In the genomic region with DNA sequence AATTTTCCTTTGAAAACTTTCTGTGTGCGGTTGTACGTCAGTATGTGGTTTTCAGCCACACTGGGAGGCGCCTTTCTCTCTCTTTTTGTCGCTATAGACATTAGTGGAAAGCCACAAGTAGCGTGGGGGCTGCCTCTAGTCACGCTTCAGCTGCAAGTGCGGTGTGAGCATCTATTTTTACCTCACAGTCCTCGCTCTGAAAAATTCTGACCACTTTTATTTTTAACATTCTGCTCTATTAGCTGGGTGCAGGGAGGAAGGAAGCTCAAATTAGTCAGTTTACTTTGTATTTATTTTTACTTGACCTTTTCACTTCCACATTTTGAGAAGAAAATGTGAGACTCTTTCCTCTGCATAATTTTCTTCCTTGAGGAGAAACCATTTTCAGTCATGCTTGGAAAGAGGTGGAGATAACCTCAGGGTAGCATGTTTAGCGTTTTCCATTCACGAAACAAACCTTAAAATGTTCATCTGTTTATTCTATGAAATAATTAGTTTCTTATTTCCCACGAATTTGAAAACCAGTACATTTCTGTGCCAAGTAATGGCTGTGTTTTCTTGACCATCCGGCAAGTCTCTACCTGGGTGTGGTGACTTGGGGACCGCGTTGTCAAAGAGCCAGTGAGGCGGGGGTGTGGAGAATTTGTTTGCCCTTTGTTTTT, we compare ENCODE assay signal across 8 cellular contexts. TPM values are rescaled to one million over a fixed set of nuclear protein-coding genes. Genes with fewer than 3 reads are reported as not detected.
DNase-seq lines count a peak whose midpoint lies in the region; ATAC-seq, FAIRE-seq and TF ChIP-seq lines count a peak whose summit lies in the region.

No MANE protein-coding gene starts in this region.

- no peaks in the 10 kb centered on the region for H4K20me1 ChIP-seq in GM12878 (ENCODE audit: control insufficient read depth, insufficient read depth)

- no peaks in the 10 kb centered on the region for H3K36me3 ChIP-seq in GM12878 (ENCODE audit: control insufficient read depth in 2 of 2, insufficient read depth in 2 of 2, low read length in 1 of 2)

- peak; percentile 82 to 98; a peak in 3 of 4 replicates for TF ChIP-seq EP300 in GM12878 (IDR thresholded peaks at IDR 0.05; ENCODE audit: borderline replicate concordance in 1 of 2, control insufficient read depth in 1 of 2, low read depth in 2 of 2, low read length in 2 of 2)

- RAD21 ChIA-PET in GM12878 (lab: Charles Lee; ENCODE audit: unreplicated experiment), result interaction anchor here (0.6 to 4.1 kb wide), 11 partner anchors 12 to 235 kb away, joined by 3 to 98 read pairs (median 5); no protein-coding TSS in a partner anchor

- SMC1A ChIA-PET in GM12878 (lab: Charles Lee; ENCODE audit: uncharacterized antibody, unreplicated experiment), result interaction anchor here (0.9 to 18.3 kb wide), 9 partner anchors 12 to 183 kb away, joined by 3 to 560 read pairs (median 4); no protein-coding TSS in a partner anchor

- peaks cover 42% of the 10 kb centered on the region for H3K4me1 ChIP-seq in GM12878 (ENCODE audit: control insufficient read depth, insufficient read depth, low read length)

- BruUV-seq in GM12878 (replicated peaks; lab: Mats Ljungman, UMichigan), result no TSS peak

- POLR2A ChIA-PET in GM12878 (lab: Charles Lee), result interaction anchor here (1.9 kb wide), 2 partner anchors 12 to 15 kb away, joined by 10 to 11 read pairs; no protein-coding TSS in a partner anchor

- no peak overlapping the region for H2AFZ ChIP-seq in GM12878 (ENCODE audit: control insufficient read depth, low read depth, low read length)

- DNase-seq in NOMO-1 treated with DMSO at 0.1 percent for 48 hours (lab: John Stamatoyannopoulos, UW; ENCODE audit: unreplicated experiment), result peak; percentile 95
- DNase-seq in GM12878 (ENCODE audit: low read depth, low spot score), result peak; percentile 94
- DNase-seq in stimulated activated CD4-positive, alpha-beta T cell treated with anti-CD3 and anti-CD28 coated beads, Interleukin-12 subunit alpha, Interleukin-12 subunit beta, amount 100 ng/mL, for 48 hours (ENCODE audit: low read depth in 2 of 3, low spot score in 1 of 3), result peak in 2 of 3 donors; percentile 28 to 32
- no peak for DNase-seq in DMS53 (lab: John Stamatoyannopoulos, UW)
- DNase-seq in NCI-H526 (lab: John Stamatoyannopoulos, UW), result no peak
- DNase-seq in activated gamma-delta T cell (lab: John Stamatoyannopoulos, UW), result no peak

- peak overlapping the region; percentile 74 for H3K27ac ChIP-seq in GM12878 (ENCODE audit: control insufficient read depth, insufficient read depth)

- H3K9me3 ChIP-seq in GM12878 (replicated peaks; ENCODE audit: control insufficient read depth, insufficient read depth, low read length), result peaks cover 8% of the 10 kb centered on the region; the same call in 2 of the 3 replicates

- intact Hi-C loops in GM12878 (cut with micrococcal nuclease; ENCODE audit: unreplicated experiment), result loop anchor here (2.0 kb wide), 1 partner anchor 15 kb away; no protein-coding TSS in a partner anchor

- no peaks in the 10 kb centered on the region for H3K79me2 ChIP-seq in GM12878 (ENCODE audit: control insufficient read depth, insufficient read depth, low read length)

- no peak; a peak in 1 of 6 replicates for TF ChIP-seq CTCF in GM12878 (IDR thresholded peaks at IDR 0.05 in 2 of 3, conservative IDR thresholded peaks at IDR 0.05 in 1 of 3; ENCODE audit: control insufficient read depth in 2 of 3, extremely low read depth in 1 of 3, insufficient read depth in 1 of 3, low read depth in 3 of 3, low read length in 3 of 3)

- TF ChIP-seq POLR2A in GM12878 (IDR thresholded peaks at IDR 0.05; ENCODE audit: low read depth, low read length), result no peak

- in situ Hi-C loops in GM12878 (cut with MboI), result no loop called here

- peak; percentile 19; the same call in 1 of the 2 replicates for TF ChIP-seq RAD21 in GM12878 (IDR thresholded peaks at IDR 0.05; ENCODE audit: insufficient read depth, low read depth, low read length)

- peak; percentile 23 for FAIRE-seq in GM12878 (lab: Jason Lieb, UNC)

- WGBS in GM12878 (ENCODE audit: insufficient coverage, insufficient replicate concordance, low lambda C conversion rate, missing lambda C conversion rate), result under 1% methylated on average over 15 of the region's 15 CpGs

- no peak overlapping the region for H3K9ac ChIP-seq in GM12878 (ENCODE audit: control insufficient read depth, insufficient read depth, low read length)

- H3K4me3 ChIP-seq in GM12878, result peak overlapping the region; percentile 54; the same call in 1 of the 2 replicates

- H3K4me2 ChIP-seq in GM12878 (ENCODE audit: control insufficient read depth, insufficient read depth), result peak overlapping the region; percentile 92

- H3K27me3 ChIP-seq in GM12878 (replicated peaks in 1 of 2; ENCODE audit: control insufficient read depth in 2 of 2, insufficient read depth in 2 of 2, low read length in 1 of 2), result no peaks in the 10 kb centered on the region; a peak in 1 of 4 replicates

- CTCF ChIA-PET in GM12878 (lab: Yijun Ruan, JAX), result interaction anchor here (0.7 to 9.2 kb wide), 9 partner anchors 8 to 183 kb away, joined by 3 to 170 read pairs (median 7); no protein-coding TSS in a partner anchor

- ATAC-seq in GM18867 (IDR thresholded peaks at IDR 0.05; ENCODE audit: unreplicated experiment) (peak; percentile 81), HG02763 (IDR thresholded peaks at IDR 0.05; ENCODE audit: unreplicated experiment) (peak; percentile 84), GM12878 (peak; percentile 82)

TF ChIP-seq in GM12878, 131 proteins besides CTCF, POLR2A, EP300 and RAD21 (continues in another document):
- TF ChIP-seq CBX3 (IDR thresholded peaks at IDR 0.05; ENCODE audit: borderline replicate concordance, low read depth), result no peak
- TF ChIP-seq BCL11A (IDR thresholded peaks at IDR 0.05; ENCODE audit: low read depth, low read length), result peak; percentile 96
- peak; percentile 97 to 98 for TF ChIP-seq BHLHE40 (IDR thresholded peaks at IDR 0.05; ENCODE audit: borderline replicate concordance in 1 of 2, low read depth in 2 of 2, low read length in 1 of 2)
- TF ChIP-seq, protein P1, sequence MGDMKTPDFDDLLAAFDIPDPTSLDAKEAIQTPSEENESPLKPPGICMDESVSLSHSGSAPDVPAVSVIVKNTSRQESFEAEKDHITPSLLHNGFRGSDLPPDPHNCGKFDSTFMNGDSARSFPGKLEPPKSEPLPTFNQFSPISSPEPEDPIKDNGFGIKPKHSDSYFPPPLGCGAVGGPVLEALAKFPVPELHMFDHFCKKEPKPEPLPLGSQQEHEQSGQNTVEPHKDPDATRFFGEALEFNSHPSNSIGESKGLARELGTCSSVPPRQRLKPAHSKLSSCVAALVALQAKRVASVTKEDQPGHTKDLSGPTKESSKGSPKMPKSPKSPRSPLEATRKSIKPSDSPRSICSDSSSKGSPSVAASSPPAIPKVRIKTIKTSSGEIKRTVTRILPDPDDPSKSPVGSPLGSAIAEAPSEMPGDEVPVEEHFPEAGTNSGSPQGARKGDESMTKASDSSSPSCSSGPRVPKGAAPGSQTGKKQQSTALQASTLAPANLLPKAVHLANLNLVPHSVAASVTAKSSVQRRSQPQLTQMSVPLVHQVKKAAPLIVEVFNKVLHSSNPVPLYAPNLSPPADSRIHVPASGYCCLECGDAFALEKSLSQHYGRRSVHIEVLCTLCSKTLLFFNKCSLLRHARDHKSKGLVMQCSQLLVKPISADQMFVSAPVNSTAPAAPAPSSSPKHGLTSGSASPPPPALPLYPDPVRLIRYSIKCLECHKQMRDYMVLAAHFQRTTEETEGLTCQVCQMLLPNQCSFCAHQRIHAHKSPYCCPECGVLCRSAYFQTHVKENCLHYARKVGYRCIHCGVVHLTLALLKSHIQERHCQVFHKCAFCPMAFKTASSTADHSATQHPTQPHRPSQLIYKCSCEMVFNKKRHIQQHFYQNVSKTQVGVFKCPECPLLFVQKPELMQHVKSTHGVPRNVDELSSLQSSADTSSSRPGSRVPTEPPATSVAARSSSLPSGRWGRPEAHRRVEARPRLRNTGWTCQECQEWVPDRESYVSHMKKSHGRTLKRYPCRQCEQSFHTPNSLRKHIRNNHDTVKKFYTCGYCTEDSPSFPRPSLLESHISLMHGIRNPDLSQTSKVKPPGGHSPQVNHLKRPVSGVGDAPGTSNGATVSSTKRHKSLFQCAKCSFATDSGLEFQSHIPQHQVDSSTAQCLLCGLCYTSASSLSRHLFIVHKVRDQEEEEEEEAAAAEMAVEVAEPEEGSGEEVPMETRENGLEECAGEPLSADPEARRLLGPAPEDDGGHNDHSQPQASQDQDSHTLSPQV (IDR thresholded peaks at IDR 0.05), result 0 out of 2 replicates have a peak, but pooled peaks have one; percentile 13
- TF ChIP-seq SMARCA5 (IDR thresholded peaks at IDR 0.05), result no peak
- TF ChIP-seq, protein P2, sequence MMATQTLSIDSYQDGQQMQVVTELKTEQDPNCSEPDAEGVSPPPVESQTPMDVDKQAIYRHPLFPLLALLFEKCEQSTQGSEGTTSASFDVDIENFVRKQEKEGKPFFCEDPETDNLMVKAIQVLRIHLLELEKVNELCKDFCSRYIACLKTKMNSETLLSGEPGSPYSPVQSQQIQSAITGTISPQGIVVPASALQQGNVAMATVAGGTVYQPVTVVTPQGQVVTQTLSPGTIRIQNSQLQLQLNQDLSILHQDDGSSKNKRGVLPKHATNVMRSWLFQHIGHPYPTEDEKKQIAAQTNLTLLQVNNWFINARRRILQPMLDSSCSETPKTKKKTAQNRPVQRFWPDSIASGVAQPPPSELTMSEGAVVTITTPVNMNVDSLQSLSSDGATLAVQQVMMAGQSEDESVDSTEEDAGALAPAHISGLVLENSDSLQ (IDR thresholded peaks at IDR 0.05), result no peak

RNA-seq across cellular contexts. Expression of a gene that starts 35.6 kb away (rescaled TPM):
- total RNA-seq in GM12878 (2013; cell fraction: nucleolus; rRNA removed), result 103 and 112 TPM in 2 replicates
- 29.8 and 34.2 TPM in 2 replicates for total RNA-seq in GM12878 (2014; rRNA removed)
- total RNA-seq in GM12878 (2014; rRNA removed; fragmentation: Illumina TruSeq; extraction: Trizol), result 34.8 and 49.1 TPM in 2 replicates
- total RNA-seq in GM12878 (2021), result 53.7 and 61.7 TPM in 2 replicates
- polyA plus RNA-seq in GM12878 (2011; ENCODE audit: low read depth), result 1.2 TPM
- polyA plus RNA-seq in GM12878 (2011; rRNA removed), result 18.7 and 20.8 TPM in 2 replicates
- polyA plus RNA-seq in GM12878 (2011; cell fraction: cytosol; rRNA removed), result 18.2 and 23.2 TPM in 2 replicates
- 49.5 and 63.8 TPM in 2 replicates for polyA plus RNA-seq in GM12878 (2011; cell fraction: nucleus; rRNA removed)
- polyA plus RNA-seq in GM12878 (2012), result 1.8 and 2.1 TPM in 2 replicates
- polyA plus RNA-seq in GM12878 (2014; fragmentation: Illumina TruSeq; extraction: Trizol), result 39.9 and 41.4 TPM in 2 replicates
- 1 to 10 TPM; 5.7 to 9.0 TPM for polyA plus RNA-seq in GM12878 (2014; fragmentation: Nextera tagmentation; extraction: Ambion mirVana)
- 31.8 and 39.0 TPM in 2 replicates for polyA plus RNA-seq in GM12878 (2014; rRNA removed)
- 10 to 100 TPM in 1 of 2 experiments, 1 to 10 TPM in 1; 6.6 to 14.9 TPM for polyA plus RNA-seq in GM12878 (2016; fragmentation: Nextera tagmentation; extraction: Ambion mirVana)
- 27.3 and 33.8 TPM in 2 replicates for polyA minus RNA-seq in GM12878 (2011; rRNA and poly(A)+ RNA removed)
- polyA minus RNA-seq in GM12878 (2011; cell fraction: cytosol; rRNA and poly(A)+ RNA removed), result 14.4 and 17.5 TPM in 2 replicates
- 21.9 and 30.1 TPM in 2 replicates for polyA minus RNA-seq in GM12878 (2011; cell fraction: nucleus; rRNA and poly(A)+ RNA removed)

Comparison
In these comparisons a context has a peak if more than half of its experiments do, and no peak if none do; other contexts are left out.
1. DNase-seq: peak in NOMO-1 treated with DMSO at 0.1 percent for 48 hours (single experiment), GM12878 (single experiment) and stimulated activated CD4-positive, alpha-beta T cell treated with anti-CD3 and anti-CD28 coated beads, Interleukin-12 subunit alpha, Interleukin-12 subunit beta, amount 100 ng/mL, for 48 hours (2 of 3); none in DMS53 (single experiment), NCI-H526 (0 of 2) and activated gamma-delta T cell (single experiment).
2. Peak in every context shown above with its lines, with median percentiles within 50 percentile points of each other: ATAC-seq.